ENCODE assay signal across 10 cellular contexts in the genomic region with DNA sequence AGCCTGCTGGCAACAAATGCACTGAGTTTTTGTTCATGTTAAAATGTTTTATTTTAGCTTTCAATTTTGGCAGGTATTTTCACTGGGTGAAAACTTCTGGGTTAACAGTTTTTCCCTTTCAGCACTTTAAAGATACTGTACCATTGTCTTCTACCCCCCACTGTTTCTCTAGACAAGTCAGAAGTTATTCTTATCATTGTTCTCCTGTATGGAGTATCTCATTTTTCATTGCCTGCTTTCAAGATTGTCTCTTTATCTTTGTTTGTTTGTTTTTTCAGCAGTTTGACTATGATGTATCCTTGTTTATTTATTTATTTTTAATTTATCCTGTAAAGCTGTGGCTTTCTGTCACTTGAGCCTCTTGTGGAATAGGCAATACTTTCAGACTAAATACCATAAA.
"Had no signal": no experiment of that assay in that cellular context is flagged by ENCODE, and none has a peak within 500 bp of the region (broad histone marks: within the 10 kb centered on the region; RNA-seq: fewer than 3 reads in every experiment).

No MANE protein-coding gene starts in this region.

- FAIRE-seq: H1, H54 had no signal

- H3K4me1 Mint-ChIP-seq: GM23338, H9 had no signal

- H3K4me3 ChIP-seq: GM23338 had no signal

- H3K27ac Mint-ChIP-seq: GM23338, H9, HFFc6 had no signal

- DNase-seq: H9, HCEC 1CT, HFFc6, IMR-90, KBM-7 had no signal

- ATAC-seq: GM23338 had no signal

- H3K4me3 Mint-ChIP-seq: GM23338, H9, HFFc6 had no signal

- H3K27ac ChIP-seq: HL-60, KMS-11 had no signal
